Comparison of ENCODE assay signal across 1 cellular context in genomic region chr6:30744054-30744805, GRCh38.
TF ChIP-seq lines count a peak whose summit lies in the region.

IER3 (minus strand) TSS chr6:30744547; CDS start chr6:30744518, 29 bp downstream.

TF ChIP-seq in K562, 482 proteins besides CTCF, POLR2A, EP300 and RAD21 (continued from another document and continues in another):
- TF ChIP-seq, protein P1, sequence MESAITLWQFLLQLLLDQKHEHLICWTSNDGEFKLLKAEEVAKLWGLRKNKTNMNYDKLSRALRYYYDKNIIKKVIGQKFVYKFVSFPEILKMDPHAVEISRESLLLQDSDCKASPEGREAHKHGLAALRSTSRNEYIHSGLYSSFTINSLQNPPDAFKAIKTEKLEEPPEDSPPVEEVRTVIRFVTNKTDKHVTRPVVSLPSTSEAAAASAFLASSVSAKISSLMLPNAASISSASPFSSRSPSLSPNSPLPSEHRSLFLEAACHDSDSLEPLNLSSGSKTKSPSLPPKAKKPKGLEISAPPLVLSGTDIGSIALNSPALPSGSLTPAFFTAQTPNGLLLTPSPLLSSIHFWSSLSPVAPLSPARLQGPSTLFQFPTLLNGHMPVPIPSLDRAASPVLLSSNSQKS (CRISPR knock-in tag; IDR thresholded peaks at IDR 0.05) = 0 out of 2 replicates have a peak, but pooled peaks have one; percentile 55
- TF ChIP-seq MEF2A (IDR thresholded peaks at IDR 0.05; ENCODE audit: control insufficient read depth, low read depth, low read length) (no peak), ZNF449 (CRISPR knock-in tag; IDR thresholded peaks at IDR 0.05) (no peak), BRF2 (IDR thresholded peaks at IDR 0.05; ENCODE audit: borderline replicate concordance, insufficient read depth, insufficient read length) (no peak), POLR3G (IDR thresholded peaks at IDR 0.05; ENCODE audit: extremely low read depth, insufficient read length, insufficient replicate concordance) (no peak), DLX4 (CRISPR knock-in tag; IDR thresholded peaks at IDR 0.05) (no peak), PHF8 (IDR thresholded peaks at IDR 0.05; ENCODE audit: borderline replicate concordance, low read length) (peak; percentile 69; the same call in 1 of the 2 replicates), LARP7 (IDR thresholded peaks at IDR 0.05) (no peak), ZNF699 (CRISPR knock-in tag; IDR thresholded peaks at IDR 0.05; ENCODE audit: insufficient replicate concordance) (no peak), ZBTB26 (CRISPR knock-in tag; IDR thresholded peaks at IDR 0.05) (0 out of 2 replicates have a peak, but pooled peaks have one; percentile 14), CLOCK (CRISPR knock-in tag; IDR thresholded peaks at IDR 0.05; ENCODE audit: borderline replicate concordance) (no peak), FOXA3 (CRISPR knock-in tag; conservative IDR thresholded peaks at IDR 0.05 in 1 of 2, IDR thresholded peaks at IDR 0.05 in 1 of 2) (0 out of 4 replicates have a peak, but pooled peaks of 1 of the 2 experiments have one; percentile 15), ZNF23 (CRISPR knock-in tag; IDR thresholded peaks at IDR 0.05) (no peak), ZNF217 (CRISPR knock-in tag; IDR thresholded peaks at IDR 0.05) (no peak), HDAC2 (IDR thresholded peaks at IDR 0.05) (peak; percentile 64), TAF15 (IDR thresholded peaks at IDR 0.05; ENCODE audit: low read depth, low read length) (no peak), HDAC3 (IDR thresholded peaks at IDR 0.05; ENCODE audit: borderline replicate concordance, partially characterized antibody) (peak; percentile 29), BCOR (IDR thresholded peaks at IDR 0.05) (peak; percentile 69), ZNF146 (CRISPR knock-in tag; IDR thresholded peaks at IDR 0.05; ENCODE audit: unreplicated experiment) (no peak), PHB2 (IDR thresholded peaks at IDR 0.05; ENCODE audit: low read depth) (no peak), FOXP4 (CRISPR knock-in tag; IDR thresholded peaks at IDR 0.05; ENCODE audit: borderline replicate concordance) (no peak), ZNF764 (CRISPR knock-in tag; IDR thresholded peaks at IDR 0.05; ENCODE audit: low read depth) (peak; percentile 72; the same call in 1 of the 2 replicates), ZFX (CRISPR knock-in tag; IDR thresholded peaks at IDR 0.05) (peak; percentile 67; the same call in 1 of the 2 replicates), PTBP1 (IDR thresholded peaks at IDR 0.05; ENCODE audit: low read depth, low read length) (0 out of 2 replicates have a peak, but pooled peaks have one; percentile 0), ARNT (IDR thresholded peaks at IDR 0.05) (no peak), ETS2 (tag; IDR thresholded peaks at IDR 0.05; ENCODE audit: borderline replicate concordance, poor library complexity, severe bottlenecking) (no peak), TOE1 (IDR thresholded peaks at IDR 0.05; ENCODE audit: borderline replicate concordance) (peak; percentile 77), TOE1 (CRISPR knock-in tag; IDR thresholded peaks at IDR 0.05; ENCODE audit: borderline replicate concordance, low read depth) (no peak), SAFB2 (IDR thresholded peaks at IDR 0.05; ENCODE audit: borderline replicate concordance, low read depth, low read length, severe bottlenecking) (no peak), MAFK (IDR thresholded peaks at IDR 0.05; ENCODE audit: low read length) (no peak), ZNF282 (CRISPR knock-in tag; IDR thresholded peaks at IDR 0.05) (no peak), RBM22 (IDR thresholded peaks at IDR 0.05; ENCODE audit: low read depth, low read length, poor library complexity, severe bottlenecking) (peak; percentile 85), FOSL1 (tag; conservative IDR thresholded peaks at IDR 0.05) (peak; percentile 41; the same call in 1 of the 2 replicates), KLF16 (IDR thresholded peaks at IDR 0.05) (no peak), USF2 (CRISPR knock-in tag; IDR thresholded peaks at IDR 0.05) (no peak), ZNF41 (CRISPR knock-in tag; conservative IDR thresholded peaks at IDR 0.05) (no peak), KDM5B (IDR thresholded peaks at IDR 0.05; ENCODE audit: insufficient replicate concordance, low read depth, low read length) (peak; percentile 99), FOXP1 (CRISPR knock-in tag; IDR thresholded peaks at IDR 0.05) (0 out of 2 replicates have a peak, but pooled peaks have one; percentile 49)
- TF ChIP-seq, protein P2, sequence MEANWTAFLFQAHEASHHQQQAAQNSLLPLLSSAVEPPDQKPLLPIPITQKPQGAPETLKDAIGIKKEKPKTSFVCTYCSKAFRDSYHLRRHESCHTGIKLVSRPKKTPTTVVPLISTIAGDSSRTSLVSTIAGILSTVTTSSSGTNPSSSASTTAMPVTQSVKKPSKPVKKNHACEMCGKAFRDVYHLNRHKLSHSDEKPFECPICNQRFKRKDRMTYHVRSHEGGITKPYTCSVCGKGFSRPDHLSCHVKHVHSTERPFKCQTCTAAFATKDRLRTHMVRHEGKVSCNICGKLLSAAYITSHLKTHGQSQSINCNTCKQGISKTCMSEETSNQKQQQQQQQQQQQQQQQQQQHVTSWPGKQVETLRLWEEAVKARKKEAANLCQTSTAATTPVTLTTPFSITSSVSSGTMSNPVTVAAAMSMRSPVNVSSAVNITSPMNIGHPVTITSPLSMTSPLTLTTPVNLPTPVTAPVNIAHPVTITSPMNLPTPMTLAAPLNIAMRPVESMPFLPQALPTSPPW (CRISPR knock-in tag; IDR thresholded peaks at IDR 0.05) = peak; percentile 70
- TF ChIP-seq, protein P3, sequence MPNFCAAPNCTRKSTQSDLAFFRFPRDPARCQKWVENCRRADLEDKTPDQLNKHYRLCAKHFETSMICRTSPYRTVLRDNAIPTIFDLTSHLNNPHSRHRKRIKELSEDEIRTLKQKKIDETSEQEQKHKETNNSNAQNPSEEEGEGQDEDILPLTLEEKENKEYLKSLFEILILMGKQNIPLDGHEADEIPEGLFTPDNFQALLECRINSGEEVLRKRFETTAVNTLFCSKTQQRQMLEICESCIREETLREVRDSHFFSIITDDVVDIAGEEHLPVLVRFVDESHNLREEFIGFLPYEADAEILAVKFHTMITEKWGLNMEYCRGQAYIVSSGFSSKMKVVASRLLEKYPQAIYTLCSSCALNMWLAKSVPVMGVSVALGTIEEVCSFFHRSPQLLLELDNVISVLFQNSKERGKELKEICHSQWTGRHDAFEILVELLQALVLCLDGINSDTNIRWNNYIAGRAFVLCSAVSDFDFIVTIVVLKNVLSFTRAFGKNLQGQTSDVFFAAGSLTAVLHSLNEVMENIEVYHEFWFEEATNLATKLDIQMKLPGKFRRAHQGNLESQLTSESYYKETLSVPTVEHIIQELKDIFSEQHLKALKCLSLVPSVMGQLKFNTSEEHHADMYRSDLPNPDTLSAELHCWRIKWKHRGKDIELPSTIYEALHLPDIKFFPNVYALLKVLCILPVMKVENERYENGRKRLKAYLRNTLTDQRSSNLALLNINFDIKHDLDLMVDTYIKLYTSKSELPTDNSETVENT (CRISPR knock-in tag; IDR thresholded peaks at IDR 0.05) = 0 out of 2 replicates have a peak, but pooled peaks have one; percentile 38
- TF ChIP-seq, protein P4, sequence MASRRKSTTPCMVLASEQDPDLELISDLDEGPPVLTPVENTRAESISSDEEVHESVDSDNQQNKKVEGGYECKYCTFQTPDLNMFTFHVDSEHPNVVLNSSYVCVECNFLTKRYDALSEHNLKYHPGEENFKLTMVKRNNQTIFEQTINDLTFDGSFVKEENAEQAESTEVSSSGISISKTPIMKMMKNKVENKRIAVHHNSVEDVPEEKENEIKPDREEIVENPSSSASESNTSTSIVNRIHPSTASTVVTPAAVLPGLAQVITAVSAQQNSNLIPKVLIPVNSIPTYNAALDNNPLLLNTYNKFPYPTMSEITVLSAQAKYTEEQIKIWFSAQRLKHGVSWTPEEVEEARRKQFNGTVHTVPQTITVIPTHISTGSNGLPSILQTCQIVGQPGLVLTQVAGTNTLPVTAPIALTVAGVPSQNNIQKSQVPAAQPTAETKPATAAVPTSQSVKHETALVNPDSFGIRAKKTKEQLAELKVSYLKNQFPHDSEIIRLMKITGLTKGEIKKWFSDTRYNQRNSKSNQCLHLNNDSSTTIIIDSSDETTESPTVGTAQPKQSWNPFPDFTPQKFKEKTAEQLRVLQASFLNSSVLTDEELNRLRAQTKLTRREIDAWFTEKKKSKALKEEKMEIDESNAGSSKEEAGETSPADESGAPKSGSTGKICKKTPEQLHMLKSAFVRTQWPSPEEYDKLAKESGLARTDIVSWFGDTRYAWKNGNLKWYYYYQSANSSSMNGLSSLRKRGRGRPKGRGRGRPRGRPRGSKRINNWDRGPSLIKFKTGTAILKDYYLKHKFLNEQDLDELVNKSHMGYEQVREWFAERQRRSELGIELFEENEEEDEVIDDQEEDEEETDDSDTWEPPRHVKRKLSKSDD (conservative IDR thresholded peaks at IDR 0.05; ENCODE audit: low read length) = no peak
- TF ChIP-seq, protein P5, sequence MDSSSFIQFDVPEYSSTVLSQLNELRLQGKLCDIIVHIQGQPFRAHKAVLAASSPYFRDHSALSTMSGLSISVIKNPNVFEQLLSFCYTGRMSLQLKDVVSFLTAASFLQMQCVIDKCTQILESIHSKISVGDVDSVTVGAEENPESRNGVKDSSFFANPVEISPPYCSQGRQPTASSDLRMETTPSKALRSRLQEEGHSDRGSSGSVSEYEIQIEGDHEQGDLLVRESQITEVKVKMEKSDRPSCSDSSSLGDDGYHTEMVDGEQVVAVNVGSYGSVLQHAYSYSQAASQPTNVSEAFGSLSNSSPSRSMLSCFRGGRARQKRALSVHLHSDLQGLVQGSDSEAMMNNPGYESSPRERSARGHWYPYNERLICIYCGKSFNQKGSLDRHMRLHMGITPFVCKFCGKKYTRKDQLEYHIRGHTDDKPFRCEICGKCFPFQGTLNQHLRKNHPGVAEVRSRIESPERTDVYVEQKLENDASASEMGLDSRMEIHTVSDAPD (CRISPR knock-in tag; IDR thresholded peaks at IDR 0.05) = no peak
